Comparison of ENCODE assay signal across 9 cellular contexts in genomic region chr6:10529231-10529801, GRCh38. TPM values are rescaled to one million over a fixed set of nuclear protein-coding genes. Genes with fewer than 3 reads are reported as not detected.
DNase-seq lines count a peak whose midpoint lies in the region; ATAC-seq, FAIRE-seq and TF ChIP-seq lines count a peak whose summit lies in the region.
"Had no signal": no experiment of that assay in that cellular context is flagged by ENCODE, and none has a peak within 500 bp of the region (broad histone marks: within the 10 kb centered on the region; RNA-seq: fewer than 3 reads in every experiment).

No MANE protein-coding gene starts in this region.

- H3K4me1 ChIP-seq in DND-41 (ENCODE audit: insufficient read depth, low read length) (peaks cover 62% of the 10 kb centered on the region), PC-9 (replicated peaks; ENCODE audit: insufficient read depth) (peaks cover 30% of the 10 kb centered on the region), endothelial cell of umbilical vein (ENCODE audit: control insufficient read depth, extremely low read depth, insufficient read depth, low read length) (peaks cover 29% of the 10 kb centered on the region), rectal smooth muscle tissue (ENCODE audit: control insufficient read depth, insufficient read depth, low read length) (peaks cover 2% of the 10 kb centered on the region)

- H3K79me2 ChIP-seq in DND-41 (ENCODE audit: insufficient read depth, low read length) (peaks cover 17% of the 10 kb centered on the region), PC-9 (ENCODE audit: low read depth) (peaks cover 58% of the 10 kb centered on the region), endothelial cell of umbilical vein (ENCODE audit: control insufficient read depth, insufficient read depth, low read length) (no peaks in the 10 kb centered on the region)

- H3K27ac ChIP-seq in DND-41 (ENCODE audit: low read length) (peak overlapping the region; percentile 79), PC-9 (peak overlapping the region; percentile 99), endothelial cell of umbilical vein (ENCODE audit: insufficient read depth, low read depth, low read length) (peak overlapping the region; percentile 93), rectal smooth muscle tissue (ENCODE audit: low read depth, low read length) (no peak overlapping the region)

- no peak for TF ChIP-seq POLR2A in endothelial cell of umbilical vein (IDR thresholded peaks at IDR 0.05; ENCODE audit: low read depth, low read length)

- H4K20me1 ChIP-seq in DND-41 (ENCODE audit: insufficient read depth, low read length) = no peaks in the 10 kb centered on the region
- no peaks in the 10 kb centered on the region; the same call in 1 of the 2 replicates for H4K20me1 ChIP-seq in PC-9 (ENCODE audit: insufficient read depth)
- no peaks in the 10 kb centered on the region for H4K20me1 ChIP-seq in endothelial cell of umbilical vein (replicated peaks; ENCODE audit: control insufficient read depth, extremely low read depth, insufficient read depth, low read length)

- no peaks in the 10 kb centered on the region for H3K9me2 ChIP-seq in PC-9 (ENCODE audit: insufficient read depth)

- dilution Hi-C loops in endothelial cell of umbilical vein (cut with MboI; ENCODE audit: extremely low pct_ligation_motif_present, low sequenced_read_pairs) = no loop called here

- H2AFZ ChIP-seq in DND-41 (ENCODE audit: low read depth, low read length) = peak overlapping the region; percentile 74
- peak overlapping the region; percentile 63; the same call in 1 of the 2 replicates for H2AFZ ChIP-seq in PC-9
- H2AFZ ChIP-seq in endothelial cell of umbilical vein (ENCODE audit: low read depth, low read length) = no peak overlapping the region

- peaks cover 20% of the 10 kb centered on the region for H3F3A ChIP-seq in PC-9 (ENCODE audit: insufficient read depth, low read depth)

- TSS peak; percentile 96 for BruUV-seq in PC-9 (replicated peaks; lab: Mats Ljungman, UMichigan)
- BruUV-seq in endothelial cell of umbilical vein (replicated peaks; lab: Mats Ljungman, UMichigan) = no TSS peak

- no peak for TF ChIP-seq CTCF in DND-41 (IDR thresholded peaks at IDR 0.05; ENCODE audit: borderline replicate concordance, extremely low read depth, low read length, poor library complexity, severe bottlenecking)
- no peak for TF ChIP-seq CTCF in PC-9 (conservative IDR thresholded peaks at IDR 0.05)
- no peak for TF ChIP-seq CTCF in endothelial cell of umbilical vein (IDR thresholded peaks at IDR 0.05; ENCODE audit: extremely low read depth in 1 of 2, insufficient read depth in 1 of 2, low read depth in 1 of 2, low read length in 2 of 2)

- peak; percentile 23; the same call in 1 of the 3 replicates for ATAC-seq in DND-41 (ENCODE audit: insufficient read depth, low read depth)
- no peak for ATAC-seq in GM18870 (IDR thresholded peaks at IDR 0.05; ENCODE audit: unreplicated experiment)

- H3K9ac ChIP-seq in DND-41 (ENCODE audit: low read depth, low read length) = peak overlapping the region; percentile 58
- H3K9ac ChIP-seq in endothelial cell of umbilical vein (replicated peaks; ENCODE audit: extremely low read depth, insufficient read depth, low read length) = no peak overlapping the region
- no peak overlapping the region for H3K9ac ChIP-seq in rectal smooth muscle tissue (ENCODE audit: low read length)

- no peak for DNase-seq in DND-41
- peak; percentile 39 to 72 for DNase-seq in PC-9
- DNase-seq in endothelial cell of umbilical vein (ENCODE audit: low read depth, low spot score) = no peak
- no peak for DNase-seq in NCI-H82 treated with DMSO at 0.1 percent for 48 hours (lab: John Stamatoyannopoulos, UW; ENCODE audit: unreplicated experiment)
- DNase-seq in activated effector memory CD4-positive, alpha-beta T cell treated with anti-CD3 and anti-CD28 coated beads, Interleukin-2, amount 50 U/mL, for 16 hours = no peak
- no peak for DNase-seq in 8988T
- DNase-seq: T-helper 9 cell had no signal

- H3K4me3 ChIP-seq in DND-41 (ENCODE audit: low read depth in 1 of 2, low read length in 2 of 2) (peak overlapping the region; percentile 25 to 58; a peak in 3 of 4 replicates), PC-9 (peak overlapping the region; percentile 76), endothelial cell of umbilical vein (replicated peaks in 1 of 3; ENCODE audit: insufficient read depth in 1 of 3, low read depth in 1 of 3, low read length in 3 of 3) (peak overlapping the region in 1 of 3 experiments; percentile 72), rectal smooth muscle tissue (ENCODE audit: low read length) (peak overlapping the region; percentile 65)

- intact Hi-C loops in PC-9 (cut with micrococcal nuclease; ENCODE audit: unreplicated experiment) = loop anchor here (1.0 kb wide), 1 partner anchor 8 kb away; the partner anchor contains the start of gene GCNT2
- intact Hi-C loops in endothelial cell of umbilical vein (cut with micrococcal nuclease) = loop anchor here (2.0 kb wide), 1 partner anchor 25 kb away; no protein-coding TSS in a partner anchor

- no peak for FAIRE-seq in endothelial cell of umbilical vein (lab: Jason Lieb, UNC)

- CTCF ChIA-PET in PC-9 (lab: Charles Lee) = interaction anchor here (1.5 kb wide), 1 partner anchor 19 kb away, joined by 3 read pairs; no protein-coding TSS in a partner anchor
- CTCF ChIA-PET in endothelial cell of umbilical vein (lab: Charles Lee) = interaction anchor here (1.0 to 1.3 kb wide), 2 partner anchors 9 to 26 kb away, joined by 3 to 5 read pairs; no protein-coding TSS in a partner anchor

- H3K9me3 ChIP-seq in DND-41 (ENCODE audit: insufficient read depth, low read length, severe bottlenecking) (no peaks in the 10 kb centered on the region), PC-9 (ENCODE audit: insufficient read depth, low read depth) (no peaks in the 10 kb centered on the region), endothelial cell of umbilical vein (replicated peaks; ENCODE audit: control insufficient read depth, insufficient read depth, low read length) (no peaks in the 10 kb centered on the region)

- no peaks in the 10 kb centered on the region for H3K27me3 ChIP-seq in DND-41 (ENCODE audit: insufficient read depth, low read length, poor library complexity)
- H3K27me3 ChIP-seq in PC-9 (ENCODE audit: insufficient read depth, low read depth) = no peaks in the 10 kb centered on the region
- H3K27me3 ChIP-seq in endothelial cell of umbilical vein (ENCODE audit: control insufficient read depth in 2 of 2, insufficient read depth in 2 of 2, low read length in 2 of 2) = no peaks in the 10 kb centered on the region
- H3K27me3 ChIP-seq in rectal smooth muscle tissue (ENCODE audit: control insufficient read depth, insufficient read depth, low read length) = no peaks in the 10 kb centered on the region

- no peaks in the 10 kb centered on the region for H3K9me1 ChIP-seq in endothelial cell of umbilical vein (replicated peaks; ENCODE audit: control insufficient read depth, extremely low read depth, insufficient read depth, low read length)

- peak overlapping the region; percentile 77 for H3K4me2 ChIP-seq in DND-41 (ENCODE audit: insufficient read depth, low read length)
- H3K4me2 ChIP-seq in PC-9 = peak overlapping the region; percentile 94
- peak overlapping the region; percentile 91 for H3K4me2 ChIP-seq in endothelial cell of umbilical vein (ENCODE audit: insufficient read depth, low read length)

- POLR2A ChIA-PET in PC-9 (lab: Charles Lee; ENCODE audit: unreplicated experiment) (interaction anchor here (0.6 to 1.0 kb wide), 5 partner anchors 8 to 352 kb away, joined by 3 to 11 read pairs (median 5); partner anchors contain the start of gene GCNT2), endothelial cell of umbilical vein (lab: Charles Lee) (interaction anchor here (0.5 kb wide), 1 partner anchor 9 kb away, joined by 7 read pairs; no protein-coding TSS in a partner anchor)

- H3K36me3 ChIP-seq in DND-41 (ENCODE audit: insufficient read depth, low read length) = no peaks in the 10 kb centered on the region
- no peaks in the 10 kb centered on the region for H3K36me3 ChIP-seq in PC-9 (ENCODE audit: low read depth)
- no peaks in the 10 kb centered on the region for H3K36me3 ChIP-seq in endothelial cell of umbilical vein (ENCODE audit: control insufficient read depth in 2 of 2, extremely low read depth in 1 of 2, insufficient read depth in 2 of 2, low read length in 2 of 2)
- no peaks in the 10 kb centered on the region for H3K36me3 ChIP-seq in rectal smooth muscle tissue (ENCODE audit: control insufficient read depth, insufficient read depth, low read length)

TF ChIP-seq in endothelial cell of umbilical vein, 7 proteins besides CTCF, POLR2A, EP300 and RAD21:
- TF ChIP-seq FOS (IDR thresholded peaks at IDR 0.05; ENCODE audit: borderline replicate concordance, insufficient read depth, low read length) (no peak), POLR2AphosphoS5 (IDR thresholded peaks at IDR 0.05; ENCODE audit: insufficient read depth, low read depth, low read length) (no peak), EZH2 (IDR thresholded peaks at IDR 0.05; ENCODE audit: borderline replicate concordance, low read depth, low read length, severe bottlenecking) (no peak), MAX (IDR thresholded peaks at IDR 0.05; ENCODE audit: insufficient read depth, insufficient read length) (no peak), JUN (IDR thresholded peaks at IDR 0.05; ENCODE audit: borderline replicate concordance, insufficient read depth, insufficient read length, low read depth) (no peak), MYC (IDR thresholded peaks at IDR 0.05; ENCODE audit: low read depth, low read length) (no peak), GATA2 (IDR thresholded peaks at IDR 0.05; ENCODE audit: insufficient read depth, insufficient read length, low read depth, low read length) (no peak)

RNA-seq across cellular contexts. Expression of gene GCNT2, which starts 8.2 kb away (rescaled TPM):
- 28.4 and 35.7 TPM in 2 replicates for total RNA-seq in PC-9 (2021)
- total RNA-seq in endothelial cell of umbilical vein = 10.9 and 11.4 TPM in 2 replicates
- polyA plus RNA-seq in endothelial cell of umbilical vein = 2.9 and 3.8 TPM in 2 replicates
- polyA plus RNA-seq in endothelial cell of umbilical vein (2011; cell fraction: cytosol; rRNA removed) = 4.4 and 4.5 TPM in 2 replicates
- polyA plus RNA-seq in endothelial cell of umbilical vein (2011; cell fraction: nucleus; rRNA removed) = 7.2 and 8.4 TPM in 2 replicates
- 10.8 and 14.7 TPM in 2 replicates for polyA plus RNA-seq in endothelial cell of umbilical vein (2012)
- 10.1 and 16.1 TPM in 2 replicates for polyA minus RNA-seq in endothelial cell of umbilical vein
- 5.2 TPM for polyA minus RNA-seq in endothelial cell of umbilical vein (2011; cell fraction: cytosol; rRNA and poly(A)+ RNA removed)
- polyA minus RNA-seq in endothelial cell of umbilical vein (2011; cell fraction: nucleus; rRNA and poly(A)+ RNA removed) = 17.5 and 23.0 TPM in 2 replicates

Comparison
In these comparisons a context has a peak if more than half of its experiments do, and no peak if none do; other contexts are left out.
1. DNase-seq: peak in PC-9 (2 of 2); none in DND-41 (single experiment), endothelial cell of umbilical vein (single experiment), NCI-H82 treated with DMSO at 0.1 percent for 48 hours (single experiment), activated effector memory CD4-positive, alpha-beta T cell treated with anti-CD3 and anti-CD28 coated beads, Interleukin-2, amount 50 U/mL, for 16 hours (single experiment) and 8988T (single experiment).
2. Peak in every context shown above with its lines, with median percentiles within 50 percentile points of each other: H3K4me2 ChIP-seq.